8 cellular contexts compared by ENCODE assay signal in genomic region chr1:42847111-42847580, GRCh38. TPM values are rescaled to one million over a fixed set of nuclear protein-coding genes. Genes with fewer than 3 reads are reported as not detected.
DNase-seq lines count a peak whose midpoint lies in the region; ATAC-seq and TF ChIP-seq lines count a peak whose summit lies in the region.

No MANE protein-coding gene starts in this region.

- H3K36me3 ChIP-seq in SK-N-SH (replicated peaks in 1 of 2; ENCODE audit: control insufficient read depth in 1 of 2, insufficient read depth in 2 of 2, low read length in 1 of 2) (peaks cover 13 to 32% of the 10 kb centered on the region in 2 experiments), stomach smooth muscle (ENCODE audit: control insufficient read depth in 2 of 2, insufficient read depth in 2 of 2, low read length in 2 of 2) (peaks cover 22 to 32% of the 10 kb centered on the region in 2 donors)

- no peaks in the 10 kb centered on the region for H3F3A ChIP-seq in SK-N-SH (replicated peaks; ENCODE audit: insufficient read depth)

- TF ChIP-seq CTCF in SK-N-SH (IDR thresholded peaks at IDR 0.05), result no peak

- ATAC-seq in SK-N-SH treated with all-trans-retinoic acid at 6 μM for 48 hours, result no peak
- ATAC-seq in HG03139 (IDR thresholded peaks at IDR 0.05; ENCODE audit: unreplicated experiment), result no peak
- ATAC-seq in HG02763 (IDR thresholded peaks at IDR 0.05; ENCODE audit: unreplicated experiment), result no peak

- WGBS in SK-N-SH (ENCODE audit: low lambda C conversion rate), result 11% methylated on average over 6 of the region's 6 CpGs

- H3K36me3 Mint-ChIP-seq in activated CD4-positive, alpha-beta memory T cell treated with anti-CD3 and anti-CD28 coated beads, Interleukin-2, amount 10 ng/mL, durations not matched to agents 7 days and 5 days (ENCODE audit: low read depth), result peaks cover 32% of the 10 kb centered on the region

- no peak for TF ChIP-seq EP300 in SK-N-SH (IDR thresholded peaks at IDR 0.05; ENCODE audit: borderline replicate concordance in 1 of 2, low read depth in 1 of 2, low read length in 1 of 2)

- peak overlapping the region; percentile 79 for H3K27ac Mint-ChIP-seq in activated CD4-positive, alpha-beta memory T cell treated with anti-CD3 and anti-CD28 coated beads, Interleukin-2, amount 10 ng/mL, durations not matched to agents 7 days and 5 days

- peak overlapping the region; percentile 77 for H3K4me2 ChIP-seq in SK-N-SH

- H3K79me2 ChIP-seq in SK-N-SH (ENCODE audit: insufficient read depth), result peaks cover 26% of the 10 kb centered on the region; the same call in 1 of the 2 replicates

- H3K4me3 Mint-ChIP-seq in activated CD4-positive, alpha-beta memory T cell treated with anti-CD3 and anti-CD28 coated beads, Interleukin-2, amount 10 ng/mL, durations not matched to agents 7 days and 5 days, result peak overlapping the region; percentile 87

- CTCF ChIA-PET in SK-N-SH (lab: Yijun Ruan, JAX), result interaction anchor here (0.7 to 3.3 kb wide), 15 partner anchors 9 to 1340 kb away, joined by 3 to 16 read pairs (median 4); no protein-coding TSS in a partner anchor
- CTCF ChIA-PET in activated CD4-positive, alpha-beta memory T cell treated with anti-CD3 and anti-CD28 coated beads, Interleukin-2, amount 10 ng/mL, durations not matched to agents 7 days and 5 days (lab: Charles Lee), result interaction anchor here (1.1 to 2.4 kb wide), 13 partner anchors 9 to 226 kb away, joined by 3 to 29 read pairs (median 7); partner anchors contain the start of genes C1orf50, P3H1 and YBX1

- no peak for DNase-seq in SK-N-SH
- DNase-seq in activated CD4-positive, alpha-beta memory T cell treated with anti-CD3 and anti-CD28 coated beads, Interleukin-2, amount 10 ng/mL, durations not matched to agents 7 days and 5 days, result no peak
- no peak for DNase-seq in NCI-H2171 (lab: John Stamatoyannopoulos, UW)

- H3K9ac ChIP-seq in SK-N-SH, result peak overlapping the region; percentile 78
- H3K9ac ChIP-seq in stomach smooth muscle (ENCODE audit: low read length in 2 of 2), result peak overlapping the region; percentile 79 to 94

- H3K27me3 Mint-ChIP-seq in activated CD4-positive, alpha-beta memory T cell treated with anti-CD3 and anti-CD28 coated beads, Interleukin-2, amount 10 ng/mL, durations not matched to agents 7 days and 5 days, result no peaks in the 10 kb centered on the region

- H3K27ac ChIP-seq in SK-N-SH (ENCODE audit: low read depth in 2 of 2, low read length in 1 of 2) (no peak overlapping the region; a peak in 1 of 4 replicates), stomach smooth muscle (ENCODE audit: low read length) (peak overlapping the region; percentile 60)

- no peaks in the 10 kb centered on the region for H4K20me1 ChIP-seq in SK-N-SH (ENCODE audit: insufficient read depth)

- POLR2A ChIA-PET in SK-N-SH (lab: Yijun Ruan, JAX), result interaction anchor here (1.1 to 3.3 kb wide), 6 partner anchors 11 to 165 kb away, joined by 3 to 26 read pairs (median 4); partner anchors contain the start of genes ERMAP, SVBP and YBX1
- POLR2A ChIA-PET in activated CD4-positive, alpha-beta memory T cell treated with anti-CD3 and anti-CD28 coated beads, Interleukin-2, amount 10 ng/mL, durations not matched to agents 7 days and 5 days (lab: Charles Lee), result interaction anchor here (0.6 to 3.8 kb wide), 13 partner anchors 9 to 521 kb away, joined by 3 to 32 read pairs (median 5); partner anchors contain the start of genes C1orf50, ELOVL1, ERMAP and P3H1

- H3K27me3 ChIP-seq in SK-N-SH (ENCODE audit: insufficient read depth) (no peaks in the 10 kb centered on the region), stomach smooth muscle (ENCODE audit: control insufficient read depth in 1 of 2, insufficient read depth in 2 of 2, low read length in 2 of 2) (no peaks in the 10 kb centered on the region)

- peak overlapping the region; percentile 64 to 73 for H3K4me3 ChIP-seq in SK-N-SH (ENCODE audit: low read depth in 2 of 2, low read length in 1 of 2)
- peak overlapping the region; percentile 86 for H3K4me3 ChIP-seq in iPS-11a (ENCODE audit: low read depth, low read length)
- H3K4me3 ChIP-seq in stomach smooth muscle (ENCODE audit: low read length in 2 of 2), result peak overlapping the region; percentile 82 to 96

- H3K9me2 ChIP-seq in SK-N-SH, result no peaks in the 10 kb centered on the region

- no peak for TF ChIP-seq RAD21 in SK-N-SH (IDR thresholded peaks at IDR 0.05; ENCODE audit: low read length)

- no peaks in the 10 kb centered on the region for H3K9me3 ChIP-seq in SK-N-SH
- peaks cover 0 to 5% of the 10 kb centered on the region in 2 donors for H3K9me3 ChIP-seq in stomach smooth muscle (ENCODE audit: control insufficient read depth in 2 of 2, low read length in 2 of 2)

- peaks cover 33% of the 10 kb centered on the region for H3K4me1 Mint-ChIP-seq in activated CD4-positive, alpha-beta memory T cell treated with anti-CD3 and anti-CD28 coated beads, Interleukin-2, amount 10 ng/mL, durations not matched to agents 7 days and 5 days

- H3K9me3 Mint-ChIP-seq in activated CD4-positive, alpha-beta memory T cell treated with anti-CD3 and anti-CD28 coated beads, Interleukin-2, amount 10 ng/mL, durations not matched to agents 7 days and 5 days, result peaks cover 4% of the 10 kb centered on the region

- H2AFZ ChIP-seq in SK-N-SH (ENCODE audit: low read depth), result peak overlapping the region; percentile 67; the same call in 1 of the 2 replicates

- peaks cover 0 to 11% of the 10 kb centered on the region in 2 experiments; a peak in 2 of 4 replicates for H3K4me1 ChIP-seq in SK-N-SH (ENCODE audit: control insufficient read depth in 1 of 2, insufficient read depth in 2 of 2, low read depth in 1 of 2, low read length in 1 of 2)
- H3K4me1 ChIP-seq in stomach smooth muscle (ENCODE audit: control insufficient read depth, insufficient read depth, low read length), result peaks cover 8% of the 10 kb centered on the region

TF ChIP-seq in SK-N-SH, 30 proteins besides CTCF, POLR2A, EP300 and RAD21 (continues in another document):
- TF ChIP-seq ZBTB33 (IDR thresholded peaks at IDR 0.05; ENCODE audit: borderline replicate concordance, low read depth), result no peak
- no peak for TF ChIP-seq CHD2 (IDR thresholded peaks at IDR 0.05; ENCODE audit: low read length, partially characterized antibody)
- TF ChIP-seq MXI1 (IDR thresholded peaks at IDR 0.05; ENCODE audit: low read depth, low read length), result no peak
- no peak for TF ChIP-seq SIN3A (IDR thresholded peaks at IDR 0.05; ENCODE audit: borderline replicate concordance, low read depth, low read length)
- no peak for TF ChIP-seq NFIC (IDR thresholded peaks at IDR 0.05; ENCODE audit: borderline replicate concordance)

TF ChIP-seq in SK-N-SH treated with all-trans-retinoic acid at 6 μM for 48 hours, 23 proteins besides CTCF, POLR2A, EP300 and RAD21 (continues in another document):
- no peak for TF ChIP-seq PATZ1 (CRISPR knock-in tag; IDR thresholded peaks at IDR 0.05; ENCODE audit: borderline replicate concordance)
- TF ChIP-seq TOX (CRISPR knock-in tag; IDR thresholded peaks at IDR 0.05; ENCODE audit: borderline replicate concordance), result no peak
- TF ChIP-seq ZNF565 (CRISPR knock-in tag; conservative IDR thresholded peaks at IDR 0.05; ENCODE audit: low read depth), result no peak
- TF ChIP-seq OSR1 (CRISPR knock-in tag; IDR thresholded peaks at IDR 0.05), result no peak
- no peak for TF ChIP-seq SNAI2 (CRISPR knock-in tag; IDR thresholded peaks at IDR 0.05)
- TF ChIP-seq ISL1 (CRISPR knock-in tag; IDR thresholded peaks at IDR 0.05), result no peak

RNA-seq across cellular contexts. Expression of gene ZNF691, which starts 0.7 kb away (rescaled TPM):
- polyA plus RNA-seq in SK-N-SH (2012; rRNA removed), result 7.2 and 10.1 TPM in 2 replicates
- polyA plus RNA-seq in SK-N-SH (2012; cell fraction: cytosol; rRNA removed), result 5.3 and 5.7 TPM in 2 replicates
- polyA plus RNA-seq in SK-N-SH (2012; cell fraction: nucleus; rRNA removed), result 26.8 and 29.8 TPM in 2 replicates
- 10 to 100 TPM; 10.4 to 12.6 TPM for total RNA-seq in activated CD4-positive, alpha-beta memory T cell treated with anti-CD3 and anti-CD28 coated beads, Interleukin-2, amount 10 ng/mL, durations not matched to agents 7 days and 5 days

RNA-seq across cellular contexts. Expression of gene SVBP, which starts 29.9 kb away (rescaled TPM):
- polyA plus RNA-seq in SK-N-SH (2012; rRNA removed), result 18.6 and 20.2 TPM in 2 replicates
- 25.2 and 31.0 TPM in 2 replicates for polyA plus RNA-seq in SK-N-SH (2012; cell fraction: cytosol; rRNA removed)
- polyA plus RNA-seq in SK-N-SH (2012; cell fraction: nucleus; rRNA removed), result 5.1 and 5.2 TPM in 2 replicates
- 10 to 100 TPM; 17.4 to 19.2 TPM for total RNA-seq in activated CD4-positive, alpha-beta memory T cell treated with anti-CD3 and anti-CD28 coated beads, Interleukin-2, amount 10 ng/mL, durations not matched to agents 7 days and 5 days

RNA-seq across cellular contexts. Expression of gene ERMAP, which starts 30.2 kb away (rescaled TPM):
- 10.4 and 13.4 TPM in 2 replicates for polyA plus RNA-seq in SK-N-SH (2012; rRNA removed)
- polyA plus RNA-seq in SK-N-SH (2012; cell fraction: cytosol; rRNA removed), result 9.8 and 10.9 TPM in 2 replicates
- polyA plus RNA-seq in SK-N-SH (2012; cell fraction: nucleus; rRNA removed), result 18.7 and 27.2 TPM in 2 replicates
- total RNA-seq in activated CD4-positive, alpha-beta memory T cell treated with anti-CD3 and anti-CD28 coated beads, Interleukin-2, amount 10 ng/mL, durations not matched to agents 7 days and 5 days, result 1 to 10 TPM; 5.0 to 5.9 TPM
